14 cellular contexts compared by ENCODE assay signal in the genomic region with DNA sequence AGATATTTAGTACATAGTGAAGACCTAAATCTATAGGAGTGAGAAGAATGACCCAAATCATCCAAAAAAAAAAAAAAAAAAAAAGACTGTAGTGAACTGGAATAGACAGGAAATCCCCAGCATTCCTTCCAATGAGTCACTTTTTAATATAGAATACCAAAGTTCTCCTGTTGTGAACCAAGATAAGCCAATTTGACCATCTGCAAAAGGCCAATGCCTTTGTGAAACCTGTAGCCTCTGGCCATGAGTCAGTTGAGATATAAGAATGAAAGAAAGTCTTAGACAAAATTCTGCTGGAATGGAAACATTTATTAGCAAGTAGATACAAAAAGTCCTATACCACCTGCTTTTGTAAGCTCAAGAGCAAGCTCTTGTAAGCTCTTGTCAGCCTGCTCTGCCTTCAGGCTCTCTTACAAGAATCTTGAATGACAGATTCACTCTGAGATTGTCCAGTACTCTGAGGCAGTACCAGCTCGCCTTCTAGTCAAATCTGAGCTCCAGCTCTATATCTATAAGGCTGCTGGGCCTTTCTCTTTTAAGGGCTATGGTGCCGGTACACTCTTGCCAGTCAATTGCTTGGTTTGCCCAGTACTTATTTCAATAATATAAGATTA.
DNase-seq lines count a peak whose midpoint lies in the region; ATAC-seq and TF ChIP-seq lines count a peak whose summit lies in the region.
"Had no signal": no experiment of that assay in that cellular context is flagged by ENCODE, and none has a peak within 500 bp of the region (broad histone marks: within the 10 kb centered on the region; RNA-seq: fewer than 3 reads in every experiment).

No MANE protein-coding gene starts in this region.

- H3K4me3 ChIP-seq in fibroblast of pulmonary artery (replicated peaks; ENCODE audit: low read depth, low read length) (no peak overlapping the region), skeletal muscle satellite cell (ENCODE audit: low read length) (no peak overlapping the region)

- H3K27me3 Mint-ChIP-seq in activated naive CD4-positive, alpha-beta T cell treated with anti-CD3 and anti-CD28 coated beads, Interleukin-2, amount 10 ng/mL, durations not matched to agents 7 days and 5 days: no peaks in the 10 kb centered on the region
- H3K27me3 Mint-ChIP-seq: activated CD4-positive, alpha-beta T cell treated with anti-CD3 and anti-CD28 coated beads, Interleukin-2, amount 10 ng/mL, durations not matched to agents 7 days and 5 days; stimulated activated memory B cell treated with anti-CD40 and anti-IgM and Interleukin-4, amounts not matched to agents 10 μg/mL and 1 μg/mL and 100 μg/mL, for 72 hours had no signal

- H3K9ac ChIP-seq in skeletal muscle satellite cell (ENCODE audit: low read depth, low read length): no peak overlapping the region

- H3K27me3 ChIP-seq in skeletal muscle satellite cell (ENCODE audit: control insufficient read depth, insufficient read depth, low read length): no peaks in the 10 kb centered on the region

- H3K36me3 ChIP-seq in skeletal muscle satellite cell (ENCODE audit: insufficient read depth, low read length): no peaks in the 10 kb centered on the region

- no peaks in the 10 kb centered on the region for H3K4me1 Mint-ChIP-seq in activated naive CD4-positive, alpha-beta T cell treated with anti-CD3 and anti-CD28 coated beads, Interleukin-2, amount 10 ng/mL, durations not matched to agents 7 days and 5 days
- H3K4me1 Mint-ChIP-seq: activated CD4-positive, alpha-beta T cell treated with anti-CD3 and anti-CD28 coated beads, Interleukin-2, amount 10 ng/mL, durations not matched to agents 7 days and 5 days; stimulated activated memory B cell treated with anti-CD40 and anti-IgM and Interleukin-4, amounts not matched to agents 10 μg/mL and 1 μg/mL and 100 μg/mL, for 72 hours had no signal

- no peak overlapping the region for H3K4me3 Mint-ChIP-seq in activated naive CD4-positive, alpha-beta T cell treated with anti-CD3 and anti-CD28 coated beads, Interleukin-2, amount 10 ng/mL, durations not matched to agents 7 days and 5 days
- H3K4me3 Mint-ChIP-seq: activated CD4-positive, alpha-beta T cell treated with anti-CD3 and anti-CD28 coated beads, Interleukin-2, amount 10 ng/mL, durations not matched to agents 7 days and 5 days; H9; stimulated activated memory B cell treated with anti-CD40 and anti-IgM and Interleukin-4, amounts not matched to agents 10 μg/mL and 1 μg/mL and 100 μg/mL, for 72 hours had no signal

- CTCF ChIA-PET in activated naive CD4-positive, alpha-beta T cell treated with anti-CD3 and anti-CD28 coated beads, Interleukin-2, amount 10 ng/mL, durations not matched to agents 7 days and 5 days (lab: Charles Lee): no interaction called here

- H3K9me3 Mint-ChIP-seq in activated naive CD4-positive, alpha-beta T cell treated with anti-CD3 and anti-CD28 coated beads, Interleukin-2, amount 10 ng/mL, durations not matched to agents 7 days and 5 days: peaks cover 5% of the 10 kb centered on the region

- peaks cover 20% of the 10 kb centered on the region for H3K4me1 ChIP-seq in skeletal muscle satellite cell (ENCODE audit: control insufficient read depth, insufficient read depth, low read length)

- peak; percentile 77 for ATAC-seq in SK-N-SH treated with all-trans-retinoic acid at 6 μM for 48 hours
- ATAC-seq: activated naive CD4-positive, alpha-beta T cell treated with anti-CD3 and anti-CD28 coated beads, Interleukin-2, amount 50 U/mL, for 72 hours; stimulated activated memory B cell treated with anti-CD40 and anti-IgM and Interleukin-4, amounts not matched to agents 10 μg/mL and 1 μg/mL and 100 μg/mL, for 72 hours had no signal

- H3K9me3 ChIP-seq in skeletal muscle satellite cell (replicated peaks; ENCODE audit: low read length): no peaks in the 10 kb centered on the region

- peak overlapping the region; percentile 3 for H3K4me2 ChIP-seq in skeletal muscle satellite cell (ENCODE audit: low read length)

- no peak for TF ChIP-seq CTCF in fibroblast of pulmonary artery (IDR thresholded peaks at IDR 0.05; ENCODE audit: low read length, missing control alignments)

- H3K27ac Mint-ChIP-seq in activated naive CD4-positive, alpha-beta T cell treated with anti-CD3 and anti-CD28 coated beads, Interleukin-2, amount 10 ng/mL, durations not matched to agents 7 days and 5 days: no peak overlapping the region
- H3K27ac Mint-ChIP-seq: activated CD4-positive, alpha-beta T cell treated with anti-CD3 and anti-CD28 coated beads, Interleukin-2, amount 10 ng/mL, durations not matched to agents 7 days and 5 days; activated naive CD4-positive, alpha-beta T cell treated with anti-CD3 and anti-CD28 coated beads, Interleukin-2, amount 50 U/mL, for 72 hours; H9; stimulated activated memory B cell treated with anti-CD40 and anti-IgM and Interleukin-4, amounts not matched to agents 10 μg/mL and 1 μg/mL and 100 μg/mL, for 72 hours had no signal

- DNase-seq in DMS53 (lab: John Stamatoyannopoulos, UW): peak; percentile 41
- no peak for DNase-seq in DMS53 treated with DMSO at 0.1 percent for 48 hours (lab: John Stamatoyannopoulos, UW; ENCODE audit: unreplicated experiment)
- DNase-seq in fibroblast of pulmonary artery (ENCODE audit: low read depth): peak; percentile 88
- no peak for DNase-seq in nucleus accumbens (lab: John Stamatoyannopoulos, UW)
- DNase-seq in activated CD8-positive, alpha-beta memory T cell treated with anti-CD3 and anti-CD28 coated beads for 24 hours: no peak
- DNase-seq in activated naive CD4-positive, alpha-beta T cell treated with anti-CD3 and anti-CD28 coated beads, Interleukin-2, amount 10 ng/mL, durations not matched to agents 7 days and 5 days: no peak
- DNase-seq: activated CD4-positive, alpha-beta T cell treated with anti-CD3 and anti-CD28 coated beads, Interleukin-2, amount 10 ng/mL, durations not matched to agents 7 days and 5 days; H9; MM.1S; NCI-H510A had no signal

- no peaks in the 10 kb centered on the region for H3K36me3 Mint-ChIP-seq in activated naive CD4-positive, alpha-beta T cell treated with anti-CD3 and anti-CD28 coated beads, Interleukin-2, amount 10 ng/mL, durations not matched to agents 7 days and 5 days
- H3K36me3 Mint-ChIP-seq: stimulated activated memory B cell treated with anti-CD40 and anti-IgM and Interleukin-4, amounts not matched to agents 10 μg/mL and 1 μg/mL and 100 μg/mL, for 72 hours had no signal

TF ChIP-seq in SK-N-SH treated with all-trans-retinoic acid at 6 μM for 48 hours, 23 proteins besides CTCF, POLR2A, EP300 and RAD21:
- TF ChIP-seq, protein P1, sequence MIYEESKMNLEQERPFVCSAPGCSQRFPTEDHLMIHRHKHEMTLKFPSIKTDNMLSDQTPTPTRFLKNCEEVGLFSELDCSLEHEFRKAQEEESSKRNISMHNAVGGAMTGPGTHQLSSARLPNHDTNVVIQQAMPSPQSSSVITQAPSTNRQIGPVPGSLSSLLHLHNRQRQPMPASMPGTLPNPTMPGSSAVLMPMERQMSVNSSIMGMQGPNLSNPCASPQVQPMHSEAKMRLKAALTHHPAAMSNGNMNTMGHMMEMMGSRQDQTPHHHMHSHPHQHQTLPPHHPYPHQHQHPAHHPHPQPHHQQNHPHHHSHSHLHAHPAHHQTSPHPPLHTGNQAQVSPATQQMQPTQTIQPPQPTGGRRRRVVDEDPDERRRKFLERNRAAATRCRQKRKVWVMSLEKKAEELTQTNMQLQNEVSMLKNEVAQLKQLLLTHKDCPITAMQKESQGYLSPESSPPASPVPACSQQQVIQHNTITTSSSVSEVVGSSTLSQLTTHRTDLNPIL (CRISPR knock-in tag; IDR thresholded peaks at IDR 0.05; ENCODE audit: low read depth): peak; percentile 55; the same call in 1 of the 2 replicates
- TF ChIP-seq ISL1 (CRISPR knock-in tag; IDR thresholded peaks at IDR 0.05): peak; percentile 70
- TF ChIP-seq, protein P2, sequence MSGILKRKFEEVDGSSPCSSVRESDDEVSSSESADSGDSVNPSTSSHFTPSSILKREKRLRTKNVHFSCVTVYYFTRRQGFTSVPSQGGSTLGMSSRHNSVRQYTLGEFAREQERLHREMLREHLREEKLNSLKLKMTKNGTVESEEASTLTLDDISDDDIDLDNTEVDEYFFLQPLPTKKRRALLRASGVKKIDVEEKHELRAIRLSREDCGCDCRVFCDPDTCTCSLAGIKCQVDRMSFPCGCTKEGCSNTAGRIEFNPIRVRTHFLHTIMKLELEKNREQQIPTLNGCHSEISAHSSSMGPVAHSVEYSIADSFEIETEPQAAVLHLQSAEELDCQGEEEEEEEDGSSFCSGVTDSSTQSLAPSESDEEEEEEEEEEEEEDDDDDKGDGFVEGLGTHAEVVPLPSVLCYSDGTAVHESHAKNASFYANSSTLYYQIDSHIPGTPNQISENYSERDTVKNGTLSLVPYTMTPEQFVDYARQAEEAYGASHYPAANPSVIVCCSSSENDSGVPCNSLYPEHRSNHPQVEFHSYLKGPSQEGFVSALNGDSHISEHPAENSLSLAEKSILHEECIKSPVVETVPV (CRISPR knock-in tag; IDR thresholded peaks at IDR 0.05): no peak

Comparison
In these comparisons a context has a peak if more than half of its experiments do, and no peak if none do; other contexts are left out.
1. DNase-seq: peak in DMS53 (single experiment) and fibroblast of pulmonary artery (single experiment); none in DMS53 treated with DMSO at 0.1 percent for 48 hours (single experiment), nucleus accumbens (0 of 56), activated CD8-positive, alpha-beta memory T cell treated with anti-CD3 and anti-CD28 coated beads for 24 hours (single experiment) and activated naive CD4-positive, alpha-beta T cell treated with anti-CD3 and anti-CD28 coated beads, Interleukin-2, amount 10 ng/mL, durations not matched to agents 7 days and 5 days (single experiment).